ENCODE assay signal across 19 cellular contexts in the genomic region with DNA sequence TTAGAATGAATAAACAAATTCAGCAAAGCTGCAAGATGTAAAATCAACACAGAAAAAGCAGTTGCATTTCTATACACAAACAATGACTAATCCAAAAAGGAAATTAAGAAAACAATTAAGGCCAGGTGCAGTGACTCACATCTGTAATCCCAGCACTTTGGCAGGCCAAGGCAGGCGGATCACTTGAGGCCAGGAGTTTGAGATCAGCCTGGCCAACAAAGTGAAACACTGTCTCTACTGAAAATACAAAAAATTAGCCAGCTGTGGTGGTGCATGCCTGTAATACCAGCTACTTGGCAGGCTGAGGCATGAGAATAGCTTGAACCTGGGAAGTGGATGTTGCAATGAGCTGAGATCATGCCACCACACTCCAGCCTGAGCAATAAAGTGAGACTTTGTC. TPM values are rescaled to one million over a fixed set of nuclear protein-coding genes. Genes with fewer than 3 reads are reported as not detected.
DNase-seq lines count a peak whose midpoint lies in the region; ATAC-seq, FAIRE-seq and TF ChIP-seq lines count a peak whose summit lies in the region.
"Had no signal": no experiment of that assay in that cellular context is flagged by ENCODE, and none has a peak within 500 bp of the region (broad histone marks: within the 10 kb centered on the region; RNA-seq: fewer than 3 reads in every experiment).

No MANE protein-coding gene starts in this region.

- FAIRE-seq in D721Med (lab: Jason Lieb, UNC): no peak

- peak; percentile 89 for ATAC-seq in RWPE2 (ENCODE audit: low read depth)
- peak in 3 of 4 donors; percentile 21 to 54 (median 30) for ATAC-seq in psoas muscle
- ATAC-seq in GM21723 (IDR thresholded peaks at IDR 0.05; ENCODE audit: unreplicated experiment): no peak
- ATAC-seq: left cardiac atrium had no signal

- H3K4me3 ChIP-seq in RWPE2 (ENCODE audit: severe bottlenecking): no peak overlapping the region
- no peak overlapping the region for H3K4me3 ChIP-seq in epithelial cell of esophagus (ENCODE audit: low read length)
- no peak overlapping the region for H3K4me3 ChIP-seq in psoas muscle
- H3K4me3 ChIP-seq: BLaER1, HAP-1, hepatocyte, Peyer's patch, spleen, uterus had no signal

- peaks cover 29% of the 10 kb centered on the region for H3K4me1 ChIP-seq in RWPE2 (ENCODE audit: insufficient read depth, poor library complexity, severe bottlenecking)
- H3K4me1 ChIP-seq in psoas muscle: no peaks in the 10 kb centered on the region
- H3K4me1 ChIP-seq: BLaER1, HAP-1, Peyer's patch, uterus had no signal

- H3K27me3 ChIP-seq in RWPE2 (ENCODE audit: insufficient read depth, poor library complexity, severe bottlenecking) (no peaks in the 10 kb centered on the region), psoas muscle (ENCODE audit: insufficient read depth in 3 of 3, low read length in 2 of 3) (no peaks in the 10 kb centered on the region)
- H3K27me3 ChIP-seq: BLaER1, hepatocyte, Peyer's patch, spleen, uterus had no signal

- TF ChIP-seq CTCF in RWPE2 (IDR thresholded peaks at IDR 0.05; ENCODE audit: poor library complexity, severe bottlenecking) (no peak), epithelial cell of esophagus (IDR thresholded peaks at IDR 0.05; ENCODE audit: insufficient read depth, low read depth, low read length, missing control alignments) (peak; percentile 6), psoas muscle (IDR thresholded peaks at IDR 0.05) (no peak), D721Med (IDR thresholded peaks at IDR 0.05; ENCODE audit: insufficient read depth, missing control alignments) (no peak)

- DNase-seq in GM04504 (ENCODE audit: low read depth) (peak; percentile 24), RWPE2 (ENCODE audit: low spot score) (peak; percentile 78), epithelial cell of esophagus (ENCODE audit: low read depth) (peak; percentile 92), psoas muscle (no peak), D721Med (ENCODE audit: insufficient read length, low spot score) (no peak), Kasumi-1 (lab: John Stamatoyannopoulos, UW) (no peak)
- DNase-seq in stimulated activated CD4-positive, alpha-beta T cell treated with anti-CD3 and anti-CD28 coated beads, Interleukin-2, amount 100 ng/mL, for 24 hours: no peak
- DNase-seq: activated CD4-positive, alpha-beta T cell treated with anti-CD3 and anti-CD28 coated beads for 4 hours; left cardiac atrium; NCI-H1694 treated with DMSO at 0.1 percent for 48 hours; NCI-H524; Peyer's patch; spleen; uterus had no signal

- H3K9me3 ChIP-seq in RWPE2 (ENCODE audit: severe bottlenecking) (no peaks in the 10 kb centered on the region), psoas muscle (peaks cover 3% of the 10 kb centered on the region)
- H3K9me3 ChIP-seq: Peyer's patch, uterus had no signal

- 36 to 59% (median 50%) methylated on average over 1 of the region's 1 CpG for WGBS in psoas muscle, 3 donors

- intact Hi-C loops in psoas muscle (cut with DNase I): no loop called here

- peak overlapping the region; percentile 95 for H3K27ac ChIP-seq in RWPE2 (ENCODE audit: poor library complexity, severe bottlenecking)
- H3K27ac ChIP-seq in psoas muscle: no peak overlapping the region
- H3K27ac ChIP-seq: BLaER1, hepatocyte, Peyer's patch, spleen, uterus had no signal

- peaks cover 19% of the 10 kb centered on the region for H3K36me3 ChIP-seq in RWPE2 (ENCODE audit: low read depth)
- H3K36me3 ChIP-seq in psoas muscle (ENCODE audit: insufficient read depth in 1 of 2, low read depth in 1 of 2): peaks cover 3 to 68% of the 10 kb centered on the region in 2 donors
- H3K36me3 ChIP-seq: BLaER1, uterus had no signal

RNA-seq across cellular contexts. Expression of a gene that starts 22.3 kb away (rescaled TPM):
- total RNA-seq in psoas muscle: 10 to 100 TPM; 10.1 to 20.4 (median 13.7) TPM
- polyA plus RNA-seq in psoas muscle: 10 to 100 TPM; 12.3 to 20.2 (median 16.0) TPM

RNA-seq across cellular contexts. Expression of a gene that starts 33.5 kb away (rescaled TPM):
- total RNA-seq in psoas muscle: not detected
- not detected for polyA plus RNA-seq in psoas muscle
- total RNA-seq: hepatocyte, left cardiac atrium, omental fat pad, Peyer's patch, uterus had no signal
- polyA plus RNA-seq: spleen had no signal

RNA-seq across cellular contexts. Expression of a gene that starts 47.4 kb away (rescaled TPM):
- total RNA-seq in psoas muscle: under 1 TPM in 1 of 4 donors, not detected in 3; 0.47 TPM
- not detected for polyA plus RNA-seq in psoas muscle
- total RNA-seq: hepatocyte, left cardiac atrium, uterus had no signal

RNA-seq across cellular contexts. Expression of a gene that starts 55.4 kb away (rescaled TPM):
- total RNA-seq in psoas muscle: 100 to 1,000 TPM in 1 of 4 donors, 10 to 100 TPM in 3; 35.0 to 109 (median 67.7) TPM
- 10 to 100 TPM in 2 of 3 donors, 1 to 10 TPM in 1; 3.5 to 89.2 (median 62.9) TPM for polyA plus RNA-seq in psoas muscle

Comparison
In these comparisons a context has a peak if more than half of its experiments do, and no peak if none do; other contexts are left out.
1. DNase-seq: peak in GM04504 (single experiment), RWPE2 (single experiment) and epithelial cell of esophagus (single experiment); none in psoas muscle (0 of 2), D721Med (single experiment), stimulated activated CD4-positive, alpha-beta T cell treated with anti-CD3 and anti-CD28 coated beads, Interleukin-2, amount 100 ng/mL, for 24 hours (0 of 2) and Kasumi-1 (0 of 2).